17 cellular contexts compared by ENCODE assay signal in genomic region chr1:159909381-159909780, GRCh38. TPM values are rescaled to one million over a fixed set of nuclear protein-coding genes. Genes with fewer than 3 reads are reported as not detected.
DNase-seq lines count a peak whose midpoint lies in the region; ATAC-seq and TF ChIP-seq lines count a peak whose summit lies in the region.
"Had no signal": no experiment of that assay in that cellular context is flagged by ENCODE, and none has a peak within 500 bp of the region (broad histone marks: within the 10 kb centered on the region; RNA-seq: fewer than 3 reads in every experiment).

No MANE protein-coding gene starts in this region.

- H3K9ac ChIP-seq in BLaER1, result no peak overlapping the region
- H3K9ac ChIP-seq: neural progenitor cell had no signal

- no peak for ATAC-seq in naive thymus-derived CD4-positive, alpha-beta T cell

- no peak for TF ChIP-seq POLR2A in spleen (IDR thresholded peaks at IDR 0.05)

- H3K36me3 Mint-ChIP-seq in naive thymus-derived CD4-positive, alpha-beta T cell, result peaks cover 0 to 13% (median 0%) of the 10 kb centered on the region in 5 donors

- H3K4me3 ChIP-seq in BLaER1 (no peak overlapping the region), spleen (no peak overlapping the region)
- H3K4me3 ChIP-seq in naive thymus-derived CD4-positive, alpha-beta T cell (ENCODE audit: low read length), result no peak overlapping the region
- H3K4me3 ChIP-seq: neural progenitor cell, Peyer's patch had no signal

- POLR2A ChIA-PET in naive thymus-derived CD4-positive, alpha-beta T cell (lab: Charles Lee), result no interaction called here

- H3K4me3 Mint-ChIP-seq in naive thymus-derived CD4-positive, alpha-beta T cell, result peak overlapping the region in 1 of 10 donors; percentile 10
- H3K4me3 Mint-ChIP-seq: neural progenitor cell had no signal

- intact Hi-C loops in naive thymus-derived CD4-positive, alpha-beta T cell (cut with micrococcal nuclease), result no loop called here
- intact Hi-C loops in spleen (cut with DNase I; ENCODE audit: low total_unique reads), result no loop called here

- no peak for TF ChIP-seq CTCF in spleen (IDR thresholded peaks at IDR 0.05 in 8 of 11, conservative IDR thresholded peaks at IDR 0.05 in 3 of 11)

- no peaks in the 10 kb centered on the region for H3K27me3 Mint-ChIP-seq in naive thymus-derived CD4-positive, alpha-beta T cell
- H3K27me3 Mint-ChIP-seq: stimulated activated naive CD8-positive, alpha-beta T cell treated with anti-CD3 and anti-CD28 coated beads, Interleukin-15, amount 100 ng/mL, for 72 hours had no signal

- peaks cover 38 to 69% (median 59%) of the 10 kb centered on the region in 7 donors for H3K4me1 Mint-ChIP-seq in naive thymus-derived CD4-positive, alpha-beta T cell

- no peak overlapping the region for H3K27ac ChIP-seq in BLaER1
- no peak overlapping the region for H3K27ac ChIP-seq in naive thymus-derived CD4-positive, alpha-beta T cell (ENCODE audit: low read depth, low read length)
- peak overlapping the region in 4 of 8 donors; percentile 81 to 90 (median 86) for H3K27ac ChIP-seq in spleen
- H3K27ac ChIP-seq: neural progenitor cell had no signal

- H3K27ac Mint-ChIP-seq in naive thymus-derived CD4-positive, alpha-beta T cell, result peak overlapping the region; percentile 50 to 97 (median 90)

- peaks cover 0 to 1% (median 0%) of the 10 kb centered on the region in 11 donors for H3K9me3 Mint-ChIP-seq in naive thymus-derived CD4-positive, alpha-beta T cell
- H3K9me3 Mint-ChIP-seq: activated T-helper 1 cell treated with anti-CD3 and anti-CD28 coated beads, Interleukin-12 subunit alpha, Interleukin-12 subunit beta, Interleukin-2, Interleukin-4 antibody, amounts not matched to agents 30 ng/mL and 10 ng/mL and 1 ng/mL, durations not matched to agents 14 hours and 24 hours and 36 hours; neural progenitor cell; stimulated activated naive CD8-positive, alpha-beta T cell treated with anti-CD3 and anti-CD28 coated beads, Interleukin-15, amount 100 ng/mL, for 72 hours had no signal

- H4K20me1 ChIP-seq in BLaER1, result no peaks in the 10 kb centered on the region

- H3K36me3 ChIP-seq in BLaER1, result no peaks in the 10 kb centered on the region
- no peaks in the 10 kb centered on the region for H3K36me3 ChIP-seq in naive thymus-derived CD4-positive, alpha-beta T cell (ENCODE audit: control insufficient read depth in 2 of 3, insufficient read depth in 3 of 3, low read length in 3 of 3)
- no peaks in the 10 kb centered on the region for H3K36me3 ChIP-seq in spleen
- H3K36me3 ChIP-seq: neural progenitor cell, Peyer's patch had no signal

- DNase-seq in HT-29 (ENCODE audit: low spot score) (peak; percentile 24), amniotic epithelial cell (ENCODE audit: low read depth) (peak; percentile 79), spleen (no peak), SW 1271 (lab: John Stamatoyannopoulos, UW) (no peak)
- DNase-seq in naive thymus-derived CD4-positive, alpha-beta T cell, result no peak
- no peak for DNase-seq in activated CD4-positive, CD25-positive, alpha-beta regulatory T cell (lab: John Stamatoyannopoulos, UW)
- DNase-seq in stimulated activated CD4-positive, alpha-beta T cell treated with anti-CD3 and anti-CD28 coated beads, Interleukin-4, amount 100 ng/mL, for 1 hour, result no peak
- DNase-seq: dermis blood vessel endothelial cell; left ventricle myocardium superior; NCI-H1694 treated with DMSO at 0.1 percent for 48 hours; NCI-H524 treated with DMSO at 0.1 percent for 48 hours; Peyer's patch; stimulated activated naive CD8-positive, alpha-beta T cell treated with anti-CD3 and anti-CD28 coated beads, Interleukin-15, amount 100 ng/mL, for 72 hours had no signal

- H3K4me1 ChIP-seq in BLaER1 (peaks cover 40% of the 10 kb centered on the region), spleen (peaks cover 23 to 53% (median 40%) of the 10 kb centered on the region in 6 donors)
- H3K4me1 ChIP-seq in naive thymus-derived CD4-positive, alpha-beta T cell (ENCODE audit: control insufficient read depth in 2 of 2, insufficient read depth in 2 of 2, low read length in 2 of 2), result peaks cover 33 to 42% of the 10 kb centered on the region in 2 donors
- H3K4me1 ChIP-seq: neural progenitor cell had no signal

- no peaks in the 10 kb centered on the region for H3K27me3 ChIP-seq in BLaER1
- no peaks in the 10 kb centered on the region for H3K27me3 ChIP-seq in naive thymus-derived CD4-positive, alpha-beta T cell (ENCODE audit: control insufficient read depth in 2 of 2, insufficient read depth in 2 of 2, low read length in 2 of 2)
- H3K27me3 ChIP-seq in spleen (replicated peaks in 1 of 7), result no peaks in the 10 kb centered on the region
- H3K27me3 ChIP-seq: neural progenitor cell, Peyer's patch had no signal

- H3K4me2 ChIP-seq in BLaER1, result peak overlapping the region; percentile 1; the same call in 1 of the 2 replicates
- H3K4me2 ChIP-seq: neural progenitor cell had no signal

- H3K9me3 ChIP-seq in BLaER1, result peaks cover 7% of the 10 kb centered on the region
- no peaks in the 10 kb centered on the region for H3K9me3 ChIP-seq in naive thymus-derived CD4-positive, alpha-beta T cell (ENCODE audit: control insufficient read depth in 2 of 3, low read length in 3 of 3)
- no peaks in the 10 kb centered on the region for H3K9me3 ChIP-seq in spleen
- H3K9me3 ChIP-seq: Peyer's patch had no signal

- CTCF ChIA-PET in naive thymus-derived CD4-positive, alpha-beta T cell (lab: Charles Lee), result no interaction called here

RNA-seq across cellular contexts. Expression of gene CFAP45, which starts 9.4 kb away (rescaled TPM):
- 0.76 TPM in 1 of 2 replicates, not detected in the other for total RNA-seq in HT-29 (2014; rRNA removed; shearing (Covaris generic))
- 1 to 10 TPM in 2 of 5 experiments, under 1 TPM in 3; 0.53 to 2.8 (median 0.92) TPM for total RNA-seq in naive thymus-derived CD4-positive, alpha-beta T cell
- polyA plus RNA-seq in naive thymus-derived CD4-positive, alpha-beta T cell, result under 1 TPM; 0.17 to 0.57 TPM
- 1 to 10 TPM; 1.1 to 3.0 (median 2.0) TPM for total RNA-seq in spleen
- 1 to 10 TPM in 2 of 3 donors, under 1 TPM in 1; 0.58 to 2.8 (median 1.2) TPM for polyA plus RNA-seq in spleen
- total RNA-seq: H1 had no signal

RNA-seq across cellular contexts. Expression of gene TAGLN2, which starts 15.9 kb away (rescaled TPM):
- 778 and 828 TPM in 2 replicates for total RNA-seq in HT-29 (2014; rRNA removed; shearing (Covaris generic))
- total RNA-seq in naive thymus-derived CD4-positive, alpha-beta T cell, result 100 to 1,000 TPM; 116 to 450 (median 284) TPM
- 100 to 1,000 TPM; 449 to 662 TPM for polyA plus RNA-seq in naive thymus-derived CD4-positive, alpha-beta T cell
- total RNA-seq in spleen, result 100 to 1,000 TPM; 341 to 505 (median 407) TPM
- polyA plus RNA-seq in spleen, result 100 to 1,000 TPM; 351 to 525 (median 475) TPM

RNA-seq across cellular contexts. Expression of gene IGSF9, which starts 36.0 kb away (rescaled TPM):
- total RNA-seq in HT-29 (2014; rRNA removed; shearing (Covaris generic)), result 5.9 and 6.5 TPM in 2 replicates
- total RNA-seq in naive thymus-derived CD4-positive, alpha-beta T cell, result under 1 TPM in 1 of 5 experiments, not detected in 4; 0.12 TPM
- under 1 TPM in 1 of 2 donors, not detected in 1; 0.12 TPM for polyA plus RNA-seq in naive thymus-derived CD4-positive, alpha-beta T cell
- total RNA-seq in spleen, result 1 to 10 TPM in 4 of 7 donors, under 1 TPM in 3; 0.64 to 2.1 (median 1.1) TPM
- polyA plus RNA-seq in spleen, result under 1 TPM; 0.12 to 0.80 (median 0.46) TPM
- total RNA-seq: activated T-helper 1 cell treated with anti-CD3 and anti-CD28 coated beads, Interleukin-12 subunit alpha, Interleukin-12 subunit beta, Interleukin-2, Interleukin-4 antibody, amounts not matched to agents 30 ng/mL and 10 ng/mL and 1 ng/mL, durations not matched to agents 14 hours and 24 hours and 36 hours; dermis blood vessel endothelial cell had no signal

RNA-seq across cellular contexts. Expression of gene SLAMF9, which starts 44.7 kb away (rescaled TPM):
- not detected in 2 replicates for total RNA-seq in HT-29 (2014; rRNA removed; shearing (Covaris generic))
- not detected for total RNA-seq in naive thymus-derived CD4-positive, alpha-beta T cell
- polyA plus RNA-seq in naive thymus-derived CD4-positive, alpha-beta T cell, result not detected
- 1 to 10 TPM in 1 of 7 donors, under 1 TPM in 2, not detected in 4; 0.67 to 1.3 (median 0.89) TPM for total RNA-seq in spleen
- under 1 TPM; 0.14 to 0.26 (median 0.22) TPM for polyA plus RNA-seq in spleen
- total RNA-seq: activated T-helper 1 cell treated with anti-CD3 and anti-CD28 coated beads, Interleukin-12 subunit alpha, Interleukin-12 subunit beta, Interleukin-2, Interleukin-4 antibody, amounts not matched to agents 30 ng/mL and 10 ng/mL and 1 ng/mL, durations not matched to agents 14 hours and 24 hours and 36 hours; dermis blood vessel endothelial cell; H1; left ventricle myocardium superior; Peyer's patch had no signal
- polyA plus RNA-seq: H1 had no signal

RNA-seq across cellular contexts. Expression of gene VSIG8, which starts 46.9 kb away (rescaled TPM):
- 0.13 and 0.44 TPM in 2 replicates for total RNA-seq in HT-29 (2014; rRNA removed; shearing (Covaris generic))
- not detected for total RNA-seq in naive thymus-derived CD4-positive, alpha-beta T cell
- not detected for polyA plus RNA-seq in naive thymus-derived CD4-positive, alpha-beta T cell
- under 1 TPM in 1 of 7 donors, not detected in 6; 0.33 TPM for total RNA-seq in spleen
- polyA plus RNA-seq in spleen, result under 1 TPM; 0.03 to 0.43 (median 0.13) TPM
- total RNA-seq: activated T-helper 1 cell treated with anti-CD3 and anti-CD28 coated beads, Interleukin-12 subunit alpha, Interleukin-12 subunit beta, Interleukin-2, Interleukin-4 antibody, amounts not matched to agents 30 ng/mL and 10 ng/mL and 1 ng/mL, durations not matched to agents 14 hours and 24 hours and 36 hours; dermis blood vessel endothelial cell; H1; left ventricle myocardium superior had no signal
- polyA plus RNA-seq: H1 had no signal

Comparison
In these comparisons a context has a peak if more than half of its experiments do, and no peak if none do; other contexts are left out.
1. DNase-seq: peak in HT-29 (single experiment) and amniotic epithelial cell (single experiment); none in naive thymus-derived CD4-positive, alpha-beta T cell (0 of 9), spleen (single experiment), activated CD4-positive, CD25-positive, alpha-beta regulatory T cell (0 of 4), SW 1271 (0 of 2) and stimulated activated CD4-positive, alpha-beta T cell treated with anti-CD3 and anti-CD28 coated beads, Interleukin-4, amount 100 ng/mL, for 1 hour (single experiment).